In genomic region chr17:67615736-67616135, GRCh38 we compare ENCODE assay signal across 8 cellular contexts.
"Had no signal": no experiment of that assay in that cellular context is flagged by ENCODE, and none has a peak within 500 bp of the region (broad histone marks: within the 10 kb centered on the region; RNA-seq: fewer than 3 reads in every experiment).

No MANE protein-coding gene starts in this region.

- ATAC-seq: activated naive CD4-positive, alpha-beta T cell treated with anti-CD3 and anti-CD28 coated beads, Interleukin-2, amount 50 U/mL, for 72 hours; gastrocnemius medialis had no signal

- H3K4me3 Mint-ChIP-seq: WTC11 had no signal

- H3K9me3 Mint-ChIP-seq: activated naive CD4-positive, alpha-beta T cell treated with anti-CD3 and anti-CD28 coated beads, Interleukin-2, amount 50 U/mL, for 72 hours; WTC11 had no signal

- DNase-seq: activated CD4-positive, alpha-beta T cell treated with anti-CD3 and anti-CD28 coated beads for 48 hours; colonic mucosa; effector CD8-positive, alpha-beta T cell; gastrocnemius medialis; pancreas; T-helper 1 cell had no signal

- H3K36me3 Mint-ChIP-seq: activated naive CD4-positive, alpha-beta T cell treated with anti-CD3 and anti-CD28 coated beads, Interleukin-2, amount 50 U/mL, for 72 hours; WTC11 had no signal
